Comparison of ENCODE assay signal across 8 cellular contexts in genomic region chr16:4935231-4935855, GRCh38. TPM values are rescaled to one million over a fixed set of nuclear protein-coding genes. Genes with fewer than 3 reads are reported as not detected.
A peak's percentile ranks its signal among the peaks of the same experiment; 100 is the strongest.
DNase-seq lines count a peak whose midpoint lies in the region; ATAC-seq and TF ChIP-seq lines count a peak whose summit lies in the region.

No MANE protein-coding gene starts in this region.

- DNase-seq in HCEC 1CT (peak; percentile 40), coronary artery (ENCODE audit: low spot score) (peak; percentile 94), suprapubic skin (ENCODE audit: low spot score in 2 of 2) (peak; percentile 97), SW 1271 (lab: John Stamatoyannopoulos, UW) (no peak), GM20000 (ENCODE audit: low spot score) (no peak)
- DNase-seq in activated CD8-positive, alpha-beta memory T cell treated with anti-CD3 and anti-CD28 coated beads, Interleukin-2, amount 50 U/mL, for 4 hours = no peak

- H3K36me3 ChIP-seq in liver (ENCODE audit: control insufficient read depth in 4 of 4, insufficient read depth in 3 of 4, low read depth in 1 of 4, low read length in 3 of 4) (no peaks in the 10 kb centered on the region), suprapubic skin (peaks cover 9% of the 10 kb centered on the region)

- 27% methylated on average over 19 of the region's 19 CpGs for WGBS in liver
- WGBS in suprapubic skin = 42% methylated on average over 18 of the region's 19 CpGs

- TF ChIP-seq CTCF in coronary artery (IDR thresholded peaks at IDR 0.05) (no peak), liver (IDR thresholded peaks at IDR 0.05; ENCODE audit: low read depth, low read length, missing input control) (no peak), suprapubic skin (IDR thresholded peaks at IDR 0.05) (no peak), GM20000 (IDR thresholded peaks at IDR 0.05; ENCODE audit: extremely low read depth, missing control alignments) (no peak)

- TF ChIP-seq POLR2A in suprapubic skin (IDR thresholded peaks at IDR 0.05) = no peak

- H3K27ac ChIP-seq in coronary artery = peak overlapping the region in 1 of 2 donors; percentile 61
- H3K27ac ChIP-seq in liver (ENCODE audit: low read depth in 1 of 2, low read length in 2 of 2) = peak overlapping the region; percentile 60 to 71
- peak overlapping the region; percentile 87 for H3K27ac ChIP-seq in suprapubic skin

- no peak for ATAC-seq in GM21825 (IDR thresholded peaks at IDR 0.05; ENCODE audit: unreplicated experiment)

- peak; percentile 61 to 73 for TF ChIP-seq RAD21 in liver (IDR thresholded peaks at IDR 0.05)

- H3K4me1 ChIP-seq in liver (ENCODE audit: control insufficient read depth in 4 of 4, insufficient read depth in 4 of 4, low read length in 3 of 4) = peaks cover 9 to 46% (median 36%) of the 10 kb centered on the region in 4 donors
- H3K4me1 ChIP-seq in suprapubic skin = peaks cover 68% of the 10 kb centered on the region

- no peak overlapping the region for H3K9ac ChIP-seq in liver (ENCODE audit: low read depth in 1 of 2, low read length in 2 of 2)

- H3K27me3 ChIP-seq in liver (ENCODE audit: control insufficient read depth in 4 of 4, insufficient read depth in 4 of 4, low read length in 3 of 4) = no peaks in the 10 kb centered on the region
- H3K27me3 ChIP-seq in suprapubic skin = no peaks in the 10 kb centered on the region

- peak overlapping the region; percentile 73 for H3K4me3 ChIP-seq in coronary artery
- peak overlapping the region in 2 of 3 donors; percentile 83 to 90 for H3K4me3 ChIP-seq in liver (ENCODE audit: low read depth in 1 of 3, low read length in 3 of 3)
- H3K4me3 ChIP-seq in suprapubic skin = peak overlapping the region; percentile 68

- H3K9me3 ChIP-seq in liver (ENCODE audit: control insufficient read depth in 4 of 4, low read length in 3 of 4) = no peaks in the 10 kb centered on the region
- H3K9me3 ChIP-seq in suprapubic skin = no peaks in the 10 kb centered on the region

- no peak for TF ChIP-seq EP300 in suprapubic skin (IDR thresholded peaks at IDR 0.05)

TF ChIP-seq in liver, 16 proteins besides CTCF, POLR2A, EP300 and RAD21:
- TF ChIP-seq NR2F2 (IDR thresholded peaks at IDR 0.05) (no peak), HNF4A (conservative IDR thresholded peaks at IDR 0.05) (peak; percentile 51 to 74), TAF1 (conservative IDR thresholded peaks at IDR 0.05) (no peak), SP1 (IDR thresholded peaks at IDR 0.05) (peak; percentile 77), FOXA2 (IDR thresholded peaks at IDR 0.05) (no peak), YY1 (IDR thresholded peaks at IDR 0.05) (peak; percentile 78), GABPA (IDR thresholded peaks at IDR 0.05 in 1 of 2, conservative IDR thresholded peaks at IDR 0.05 in 1 of 2) (peak in 1 of 2 donors; percentile 33), RXRA (IDR thresholded peaks at IDR 0.05) (peak; percentile 54 to 80), EGR1 (IDR thresholded peaks at IDR 0.05; ENCODE audit: low read depth in 2 of 2) (peak in 1 of 2 donors; percentile 21), HNF4G (IDR thresholded peaks at IDR 0.05) (no peak), JUND (IDR thresholded peaks at IDR 0.05) (peak in 1 of 2 donors; percentile 20), FOXA1 (IDR thresholded peaks at IDR 0.05) (peak; percentile 50)
- TF ChIP-seq, protein P1, sequence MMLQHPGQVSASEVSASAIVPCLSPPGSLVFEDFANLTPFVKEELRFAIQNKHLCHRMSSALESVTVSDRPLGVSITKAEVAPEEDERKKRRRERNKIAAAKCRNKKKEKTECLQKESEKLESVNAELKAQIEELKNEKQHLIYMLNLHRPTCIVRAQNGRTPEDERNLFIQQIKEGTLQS (IDR thresholded peaks at IDR 0.05) = no peak
- TF ChIP-seq, protein P2, sequence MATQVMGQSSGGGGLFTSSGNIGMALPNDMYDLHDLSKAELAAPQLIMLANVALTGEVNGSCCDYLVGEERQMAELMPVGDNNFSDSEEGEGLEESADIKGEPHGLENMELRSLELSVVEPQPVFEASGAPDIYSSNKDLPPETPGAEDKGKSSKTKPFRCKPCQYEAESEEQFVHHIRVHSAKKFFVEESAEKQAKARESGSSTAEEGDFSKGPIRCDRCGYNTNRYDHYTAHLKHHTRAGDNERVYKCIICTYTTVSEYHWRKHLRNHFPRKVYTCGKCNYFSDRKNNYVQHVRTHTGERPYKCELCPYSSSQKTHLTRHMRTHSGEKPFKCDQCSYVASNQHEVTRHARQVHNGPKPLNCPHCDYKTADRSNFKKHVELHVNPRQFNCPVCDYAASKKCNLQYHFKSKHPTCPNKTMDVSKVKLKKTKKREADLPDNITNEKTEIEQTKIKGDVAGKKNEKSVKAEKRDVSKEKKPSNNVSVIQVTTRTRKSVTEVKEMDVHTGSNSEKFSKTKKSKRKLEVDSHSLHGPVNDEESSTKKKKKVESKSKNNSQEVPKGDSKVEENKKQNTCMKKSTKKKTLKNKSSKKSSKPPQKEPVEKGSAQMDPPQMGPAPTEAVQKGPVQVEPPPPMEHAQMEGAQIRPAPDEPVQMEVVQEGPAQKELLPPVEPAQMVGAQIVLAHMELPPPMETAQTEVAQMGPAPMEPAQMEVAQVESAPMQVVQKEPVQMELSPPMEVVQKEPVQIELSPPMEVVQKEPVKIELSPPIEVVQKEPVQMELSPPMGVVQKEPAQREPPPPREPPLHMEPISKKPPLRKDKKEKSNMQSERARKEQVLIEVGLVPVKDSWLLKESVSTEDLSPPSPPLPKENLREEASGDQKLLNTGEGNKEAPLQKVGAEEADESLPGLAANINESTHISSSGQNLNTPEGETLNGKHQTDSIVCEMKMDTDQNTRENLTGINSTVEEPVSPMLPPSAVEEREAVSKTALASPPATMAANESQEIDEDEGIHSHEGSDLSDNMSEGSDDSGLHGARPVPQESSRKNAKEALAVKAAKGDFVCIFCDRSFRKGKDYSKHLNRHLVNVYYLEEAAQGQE (IDR thresholded peaks at IDR 0.05) = peak; percentile 47
- TF ChIP-seq, protein P3, sequence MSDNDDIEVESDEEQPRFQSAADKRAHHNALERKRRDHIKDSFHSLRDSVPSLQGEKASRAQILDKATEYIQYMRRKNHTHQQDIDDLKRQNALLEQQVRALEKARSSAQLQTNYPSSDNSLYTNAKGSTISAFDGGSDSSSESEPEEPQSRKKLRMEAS (IDR thresholded peaks at IDR 0.05) = peak; percentile 64
- TF ChIP-seq, protein P4, sequence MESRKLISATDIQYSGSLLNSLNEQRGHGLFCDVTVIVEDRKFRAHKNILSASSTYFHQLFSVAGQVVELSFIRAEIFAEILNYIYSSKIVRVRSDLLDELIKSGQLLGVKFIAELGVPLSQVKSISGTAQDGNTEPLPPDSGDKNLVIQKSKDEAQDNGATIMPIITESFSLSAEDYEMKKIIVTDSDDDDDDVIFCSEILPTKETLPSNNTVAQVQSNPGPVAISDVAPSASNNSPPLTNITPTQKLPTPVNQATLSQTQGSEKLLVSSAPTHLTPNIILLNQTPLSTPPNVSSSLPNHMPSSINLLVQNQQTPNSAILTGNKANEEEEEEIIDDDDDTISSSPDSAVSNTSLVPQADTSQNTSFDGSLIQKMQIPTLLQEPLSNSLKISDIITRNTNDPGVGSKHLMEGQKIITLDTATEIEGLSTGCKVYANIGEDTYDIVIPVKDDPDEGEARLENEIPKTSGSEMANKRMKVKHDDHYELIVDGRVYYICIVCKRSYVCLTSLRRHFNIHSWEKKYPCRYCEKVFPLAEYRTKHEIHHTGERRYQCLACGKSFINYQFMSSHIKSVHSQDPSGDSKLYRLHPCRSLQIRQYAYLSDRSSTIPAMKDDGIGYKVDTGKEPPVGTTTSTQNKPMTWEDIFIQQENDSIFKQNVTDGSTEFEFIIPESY (IDR thresholded peaks at IDR 0.05) = no peak

RNA-seq across cellular contexts. Expression of gene PPL, which starts 1.6 kb away (rescaled TPM):
- total RNA-seq in liver = 10 to 100 TPM in 1 of 2 donors, 1 to 10 TPM in 1; 2.1 to 26.0 TPM
- 1 to 10 TPM; 5.4 to 6.8 TPM for polyA plus RNA-seq in liver
- 100 to 1,000 TPM; 304 to 377 (median 350) TPM for total RNA-seq in suprapubic skin

RNA-seq across cellular contexts. Expression of gene SEC14L5, which starts 22.8 kb away (rescaled TPM):
- total RNA-seq in liver = under 1 TPM; 0.17 to 0.65 TPM
- under 1 TPM; 0.03 to 0.07 TPM for polyA plus RNA-seq in liver
- total RNA-seq in suprapubic skin = 1 to 10 TPM; 1.0 to 1.8 (median 1.4) TPM

Comparison
In these comparisons a context has a peak if more than half of its experiments do, and no peak if none do; other contexts are left out.
1. DNase-seq: peak in HCEC 1CT (single experiment), coronary artery (single experiment) and suprapubic skin (2 of 2); none in SW 1271 (0 of 2), activated CD8-positive, alpha-beta memory T cell treated with anti-CD3 and anti-CD28 coated beads, Interleukin-2, amount 50 U/mL, for 4 hours (single experiment) and GM20000 (single experiment).
2. RNA of gene PPL, which starts 1.6 kb away (total RNA-seq): 304 to 377 TPM in suprapubic skin; 2.1 to 26.0 TPM in liver; every median in the first group is over 10 times any median in the second.
3. Peak in every context shown above with its lines, with median percentiles within 50 percentile points of each other: H3K4me3 ChIP-seq.